ENCODE assay signal across 11 cellular contexts in the genomic region with DNA sequence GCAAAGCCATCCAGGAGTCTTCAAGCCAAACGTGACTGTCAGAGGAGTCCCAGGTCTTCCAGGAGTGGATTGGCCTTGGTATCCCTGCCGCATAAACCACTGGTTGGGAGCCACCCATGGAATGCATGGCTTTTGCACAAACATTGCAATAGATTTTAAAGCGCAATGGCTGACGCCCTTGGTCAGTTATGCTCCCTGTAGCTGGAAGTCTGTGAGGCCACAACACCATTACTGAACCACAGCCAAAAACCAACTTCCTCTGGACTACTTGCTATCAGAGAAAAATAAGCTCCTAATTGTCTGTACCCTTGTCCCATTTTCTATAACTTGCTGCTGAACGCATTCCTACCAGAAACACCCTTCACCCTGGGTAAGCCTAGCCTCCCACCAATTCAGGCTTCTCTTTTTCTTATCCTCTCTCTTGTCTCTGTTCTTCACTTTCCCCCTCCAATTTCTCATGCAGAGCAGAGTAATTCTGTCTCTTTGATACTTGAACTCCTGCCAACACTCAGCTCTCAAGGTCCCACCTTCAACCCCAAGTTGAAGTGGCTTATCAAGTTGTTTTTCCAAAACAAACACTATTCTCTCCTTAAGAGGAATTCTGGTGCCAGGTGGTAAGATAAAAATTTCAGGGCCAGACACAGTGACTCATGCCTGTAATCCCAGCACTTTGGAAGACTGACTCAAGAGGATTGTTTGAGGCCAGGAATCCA.
DNase-seq lines count a peak whose midpoint lies in the region; ATAC-seq and TF ChIP-seq lines count a peak whose summit lies in the region.
"Had no signal": no experiment of that assay in that cellular context is flagged by ENCODE, and none has a peak within 500 bp of the region (broad histone marks: within the 10 kb centered on the region; RNA-seq: fewer than 3 reads in every experiment).

No MANE protein-coding gene starts in this region.

- TF ChIP-seq EP300 in sigmoid colon (IDR thresholded peaks at IDR 0.05): no peak

- no peaks in the 10 kb centered on the region for H3K27me3 ChIP-seq in body of pancreas
- H3K27me3 ChIP-seq in sigmoid colon: no peaks in the 10 kb centered on the region

- TF ChIP-seq POLR2A in body of pancreas (IDR thresholded peaks at IDR 0.05) (no peak), sigmoid colon (IDR thresholded peaks at IDR 0.05) (no peak)

- no peaks in the 10 kb centered on the region for H3K9me3 ChIP-seq in body of pancreas
- no peaks in the 10 kb centered on the region for H3K9me3 ChIP-seq in mucosa of descending colon
- H3K9me3 ChIP-seq in sigmoid colon: no peaks in the 10 kb centered on the region

- H3K4me3 ChIP-seq in body of pancreas (no peak overlapping the region), mucosa of descending colon (no peak overlapping the region), sigmoid colon (no peak overlapping the region)

- H3K27ac ChIP-seq in body of pancreas: peak overlapping the region in 1 of 4 donors; percentile 22
- no peak overlapping the region for H3K27ac ChIP-seq in sigmoid colon

- no peaks in the 10 kb centered on the region for H3K36me3 ChIP-seq in body of pancreas (replicated peaks in 1 of 2; ENCODE audit: insufficient read depth in 1 of 2, low read depth in 2 of 2)
- no peaks in the 10 kb centered on the region for H3K36me3 ChIP-seq in mucosa of descending colon (ENCODE audit: low read depth)
- H3K36me3 ChIP-seq in sigmoid colon: no peaks in the 10 kb centered on the region

- intact Hi-C loops in body of pancreas (cut with DNase I): no loop called here
- intact Hi-C loops in mucosa of descending colon (cut with DNase I, micrococcal nuclease): no loop called here
- intact Hi-C loops in sigmoid colon (cut with DNase I): no loop called here

- peak; percentile 90 for ATAC-seq in body of pancreas
- peak; percentile 89 for ATAC-seq in mucosa of descending colon
- no peak for ATAC-seq in GM21381 (IDR thresholded peaks at IDR 0.05; ENCODE audit: unreplicated experiment)

- WGBS in body of pancreas, 2 donors: 41% methylated on average over 5 of the region's 5 CpGs
- 15 to 71% methylated on average over 5 of the region's 5 CpGs for WGBS in sigmoid colon, 2 donors

- H3K4me1 ChIP-seq in body of pancreas: peaks cover 15% of the 10 kb centered on the region
- H3K4me1 ChIP-seq in mucosa of descending colon (ENCODE audit: low read depth): no peaks in the 10 kb centered on the region
- H3K4me1 ChIP-seq in sigmoid colon: no peaks in the 10 kb centered on the region

- no peak for TF ChIP-seq CTCF in body of pancreas (IDR thresholded peaks at IDR 0.05)
- TF ChIP-seq CTCF in mucosa of descending colon (IDR thresholded peaks at IDR 0.05): no peak
- TF ChIP-seq CTCF in sigmoid colon (IDR thresholded peaks at IDR 0.05): no peak

- DNase-seq in HCEC 1CT: peak; percentile 64
- DNase-seq in NCI-H2171 treated with DMSO at 0.1 percent for 48 hours (lab: John Stamatoyannopoulos, UW): peak; percentile 55
- DNase-seq in body of pancreas: peak; percentile 15 to 40 (median 39)
- peak in 1 of 3 donors; percentile 31 for DNase-seq in mucosa of descending colon
- no peak for DNase-seq in COLO668 (lab: John Stamatoyannopoulos, UW; ENCODE audit: unreplicated experiment)
- DNase-seq in NAMALWA (ENCODE audit: low spot score): no peak
- DNase-seq in sigmoid colon: no peak
- DNase-seq: activated gamma-delta T cell treated with Interleukin-2 at 50 U/mL for 16 hours; effector CD4-positive, alpha-beta T cell; stimulated activated naive CD4-positive, alpha-beta T cell had no signal

Comparison
In these comparisons a context has a peak if more than half of its experiments do, and no peak if none do; other contexts are left out.
1. DNase-seq: peak in HCEC 1CT (single experiment), NCI-H2171 treated with DMSO at 0.1 percent for 48 hours (single experiment) and body of pancreas (4 of 4); none in COLO668 (single experiment), NAMALWA (single experiment) and sigmoid colon (single experiment).